Comparison of ENCODE assay signal across 23 cellular contexts in the genomic region with DNA sequence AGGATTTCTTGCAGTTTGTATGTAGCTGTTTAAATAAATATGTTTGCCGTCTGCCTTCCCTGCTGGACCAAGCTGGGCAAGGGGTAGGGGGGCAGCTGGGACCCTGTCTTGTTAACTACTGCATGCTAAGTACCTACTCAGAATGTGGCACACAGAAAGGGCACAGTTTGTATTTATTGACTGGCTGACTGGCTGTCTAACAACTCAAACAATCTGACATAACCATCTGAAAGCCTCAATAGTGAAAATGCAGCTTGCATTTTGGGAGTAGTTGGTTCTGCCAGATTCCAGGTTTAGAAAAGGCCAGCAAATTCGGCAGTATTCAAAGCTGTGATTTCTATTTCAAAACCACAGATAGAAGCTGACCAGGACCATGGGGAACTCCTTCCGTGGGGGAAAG. TPM values are rescaled to one million over a fixed set of nuclear protein-coding genes. Genes with fewer than 3 reads are reported as not detected.
"Had no signal": no experiment of that assay in that cellular context is flagged by ENCODE, and none has a peak within 500 bp of the region (broad histone marks: within the 10 kb centered on the region; RNA-seq: fewer than 3 reads in every experiment).

No MANE protein-coding gene starts in this region.

- DNase-seq: activated CD4-positive, alpha-beta T cell treated with anti-CD3 and anti-CD28 coated beads for 4 hours; activated CD8-positive, alpha-beta memory T cell treated with anti-CD3 and anti-CD28 coated beads, Interleukin-2, amount 50 U/mL, for 4 hours; activated CD8-positive, alpha-beta T cell treated with anti-CD3 and anti-CD28 coated beads for 36 hours; activated gamma-delta T cell treated with Interleukin-2 at 50 U/mL for 16 hours; activated naive CD4-positive, alpha-beta T cell treated with anti-CD3 and anti-CD28 coated beads, Interleukin-2, amount 50 U/mL, for 16 hours; activated naive CD8-positive, alpha-beta T cell treated with anti-CD3 and anti-CD28 coated beads, Interleukin-2, amount 10 ng/mL, durations not matched to agents 7 days and 5 days; activated T-cell treated with anti-CD3 and anti-CD28 coated beads, Interleukin-2, amount 50 U/mL, for 72 hours; aorta; Karpas-422; MM.1S; NCI-H1105; NCI-H1436; NCI-H187; NCI-H2081; NCI-H446; NCI-H524; SHP77 had no signal

- H3K4me3 ChIP-seq: breast epithelium, K562, SJSA1 had no signal

- H3K36me3 ChIP-seq: breast epithelium, SJSA1 had no signal

- H3K27me3 ChIP-seq: breast epithelium, SJSA1 had no signal

- H3K4me1 ChIP-seq: breast epithelium, SJSA1 had no signal

- ATAC-seq: activated CD4-positive, CD25-positive, alpha-beta regulatory T cell treated with anti-CD3 and anti-CD28 coated beads, Interleukin-2, amount 50 U/mL, for 24 hours; activated CD8-positive, alpha-beta T cell treated with anti-CD3 and anti-CD28 coated beads for 36 hours; activated T-cell treated with anti-CD3 and anti-CD28 coated beads, Interleukin-2, amount 50 U/mL, for 72 hours; K562; SK-N-SH treated with all-trans-retinoic acid at 6 μM for 48 hours had no signal

- H3K9me3 ChIP-seq: breast epithelium, SJSA1 had no signal

- FAIRE-seq: K562, RCC 7860 had no signal

- H3K27ac ChIP-seq: breast epithelium, SJSA1 had no signal

RNA-seq across cellular contexts. Expression of a gene that starts 16.6 kb away (rescaled TPM):
- total RNA-seq: activated naive CD8-positive, alpha-beta T cell treated with anti-CD3 and anti-CD28 coated beads, Interleukin-2, amount 10 ng/mL, durations not matched to agents 7 days and 5 days had no signal
